1 cellular context compared by ENCODE assay signal in genomic region chr14:35122696-35123387, GRCh38.
TF ChIP-seq lines count a peak whose summit lies in the region.

No MANE protein-coding gene starts in this region.

TF ChIP-seq in HepG2, 621 proteins besides CTCF, POLR2A, EP300 and RAD21 (continued from another document):
- TF ChIP-seq AHDC1 (CRISPR knock-in tag; IDR thresholded peaks at IDR 0.05; ENCODE audit: borderline replicate concordance) (0 out of 2 replicates have a peak, but pooled peaks have one; percentile 7), ZNF772 (CRISPR knock-in tag; IDR thresholded peaks at IDR 0.05) (peak; percentile 72; the same call in 1 of the 2 replicates), SRSF1 (optimal IDR thresholded peaks at IDR 0.05; ENCODE audit: low read depth, low read length) (peak; percentile 39), KAT2B (IDR thresholded peaks at IDR 0.05; ENCODE audit: borderline replicate concordance, low read depth, low read length) (no peak), ZNF326 (CRISPR knock-in tag; IDR thresholded peaks at IDR 0.05; ENCODE audit: borderline replicate concordance) (peak; percentile 18; the same call in 1 of the 2 replicates), E2F5 (CRISPR knock-in tag; conservative IDR thresholded peaks at IDR 0.05) (peak; percentile 7; the same call in 1 of the 2 replicates), NFIC (IDR thresholded peaks at IDR 0.05; ENCODE audit: low read length) (no peak), DRAP1 (CRISPR knock-in tag; IDR thresholded peaks at IDR 0.05) (0 out of 2 replicates have a peak, but pooled peaks have one; percentile 1), MED8 (CRISPR knock-in tag; IDR thresholded peaks at IDR 0.05; ENCODE audit: insufficient replicate concordance) (peak; percentile 65), TFE3 (CRISPR knock-in tag; IDR thresholded peaks at IDR 0.05) (no peak), SSRP1 (CRISPR knock-in tag; IDR thresholded peaks at IDR 0.05) (0 out of 2 replicates have a peak, but pooled peaks have one; percentile 46), GATAD2A (CRISPR knock-in tag; IDR thresholded peaks at IDR 0.05) (0 out of 2 replicates have a peak, but pooled peaks have one; percentile 2), MIER2 (CRISPR knock-in tag; IDR thresholded peaks at IDR 0.05) (peak; percentile 49; the same call in 1 of the 2 replicates), MTA1 (CRISPR knock-in tag; IDR thresholded peaks at IDR 0.05; ENCODE audit: borderline replicate concordance) (0 out of 2 replicates have a peak, but pooled peaks have one; percentile 68), SNAPC5 (CRISPR knock-in tag; IDR thresholded peaks at IDR 0.05; ENCODE audit: borderline replicate concordance) (peak; percentile 2; the same call in 1 of the 2 replicates), ZBTB49 (CRISPR knock-in tag; IDR thresholded peaks at IDR 0.05; ENCODE audit: borderline replicate concordance) (peak; percentile 15; the same call in 1 of the 2 replicates), PATZ1 (CRISPR knock-in tag; IDR thresholded peaks at IDR 0.05) (peak; percentile 67; the same call in 1 of the 2 replicates), KLF6 (CRISPR knock-in tag; IDR thresholded peaks at IDR 0.05) (no peak; the same call in 1 of the 2 replicates), KAT8 (CRISPR knock-in tag; IDR thresholded peaks at IDR 0.05) (no peak), MEIS2 (CRISPR knock-in tag; IDR thresholded peaks at IDR 0.05) (no peak), SAP130 (CRISPR knock-in tag; IDR thresholded peaks at IDR 0.05; ENCODE audit: low read depth) (peak; percentile 16), HIVEP1 (CRISPR knock-in tag; IDR thresholded peaks at IDR 0.05) (peak; percentile 80; the same call in 1 of the 2 replicates), ZNF501 (CRISPR knock-in tag; IDR thresholded peaks at IDR 0.05) (peak; percentile 40; the same call in 1 of the 2 replicates), AHR (CRISPR knock-in tag; IDR thresholded peaks at IDR 0.05) (peak; percentile 73; the same call in 1 of the 2 replicates), MIER3 (CRISPR knock-in tag; IDR thresholded peaks at IDR 0.05; ENCODE audit: borderline replicate concordance) (peak; percentile 30; the same call in 1 of the 2 replicates), ZSCAN29 (CRISPR knock-in tag; conservative IDR thresholded peaks at IDR 0.05) (peak; percentile 32), ZSCAN12 (CRISPR knock-in tag; IDR thresholded peaks at IDR 0.05) (peak; percentile 40; the same call in 1 of the 2 replicates), CAMTA2 (CRISPR knock-in tag; IDR thresholded peaks at IDR 0.05; ENCODE audit: borderline replicate concordance) (peak; percentile 83), THAP7 (CRISPR knock-in tag; IDR thresholded peaks at IDR 0.05) (peak; percentile 45; the same call in 1 of the 2 replicates), ZNF430 (CRISPR knock-in tag; IDR thresholded peaks at IDR 0.05) (peak; percentile 4; the same call in 1 of the 2 replicates), ZBTB25 (CRISPR knock-in tag; IDR thresholded peaks at IDR 0.05) (0 out of 2 replicates have a peak, but pooled peaks have one; percentile 28), ARID2 (CRISPR knock-in tag; IDR thresholded peaks at IDR 0.05; ENCODE audit: borderline replicate concordance) (peak; percentile 89), SP140L (CRISPR knock-in tag; IDR thresholded peaks at IDR 0.05; ENCODE audit: borderline replicate concordance) (peak; percentile 42; the same call in 1 of the 2 replicates), GTF2F1 (IDR thresholded peaks at IDR 0.05; ENCODE audit: low read length) (0 out of 2 replicates have a peak, but pooled peaks have one; percentile 9), ZNF136 (CRISPR knock-in tag; IDR thresholded peaks at IDR 0.05; ENCODE audit: low read depth) (0 out of 2 replicates have a peak, but pooled peaks have one; percentile 14)
